1 cellular context compared by ENCODE assay signal in genomic region chr16:26177438-26177837, GRCh38.
A peak's percentile ranks its signal among the peaks of the same experiment; 100 is the strongest.
TF ChIP-seq lines count a peak whose summit lies in the region.

No MANE protein-coding gene starts in this region.

TF ChIP-seq in H1, 55 proteins besides CTCF, POLR2A, EP300 and RAD21 (continued from another document):
- TF ChIP-seq, protein P1, sequence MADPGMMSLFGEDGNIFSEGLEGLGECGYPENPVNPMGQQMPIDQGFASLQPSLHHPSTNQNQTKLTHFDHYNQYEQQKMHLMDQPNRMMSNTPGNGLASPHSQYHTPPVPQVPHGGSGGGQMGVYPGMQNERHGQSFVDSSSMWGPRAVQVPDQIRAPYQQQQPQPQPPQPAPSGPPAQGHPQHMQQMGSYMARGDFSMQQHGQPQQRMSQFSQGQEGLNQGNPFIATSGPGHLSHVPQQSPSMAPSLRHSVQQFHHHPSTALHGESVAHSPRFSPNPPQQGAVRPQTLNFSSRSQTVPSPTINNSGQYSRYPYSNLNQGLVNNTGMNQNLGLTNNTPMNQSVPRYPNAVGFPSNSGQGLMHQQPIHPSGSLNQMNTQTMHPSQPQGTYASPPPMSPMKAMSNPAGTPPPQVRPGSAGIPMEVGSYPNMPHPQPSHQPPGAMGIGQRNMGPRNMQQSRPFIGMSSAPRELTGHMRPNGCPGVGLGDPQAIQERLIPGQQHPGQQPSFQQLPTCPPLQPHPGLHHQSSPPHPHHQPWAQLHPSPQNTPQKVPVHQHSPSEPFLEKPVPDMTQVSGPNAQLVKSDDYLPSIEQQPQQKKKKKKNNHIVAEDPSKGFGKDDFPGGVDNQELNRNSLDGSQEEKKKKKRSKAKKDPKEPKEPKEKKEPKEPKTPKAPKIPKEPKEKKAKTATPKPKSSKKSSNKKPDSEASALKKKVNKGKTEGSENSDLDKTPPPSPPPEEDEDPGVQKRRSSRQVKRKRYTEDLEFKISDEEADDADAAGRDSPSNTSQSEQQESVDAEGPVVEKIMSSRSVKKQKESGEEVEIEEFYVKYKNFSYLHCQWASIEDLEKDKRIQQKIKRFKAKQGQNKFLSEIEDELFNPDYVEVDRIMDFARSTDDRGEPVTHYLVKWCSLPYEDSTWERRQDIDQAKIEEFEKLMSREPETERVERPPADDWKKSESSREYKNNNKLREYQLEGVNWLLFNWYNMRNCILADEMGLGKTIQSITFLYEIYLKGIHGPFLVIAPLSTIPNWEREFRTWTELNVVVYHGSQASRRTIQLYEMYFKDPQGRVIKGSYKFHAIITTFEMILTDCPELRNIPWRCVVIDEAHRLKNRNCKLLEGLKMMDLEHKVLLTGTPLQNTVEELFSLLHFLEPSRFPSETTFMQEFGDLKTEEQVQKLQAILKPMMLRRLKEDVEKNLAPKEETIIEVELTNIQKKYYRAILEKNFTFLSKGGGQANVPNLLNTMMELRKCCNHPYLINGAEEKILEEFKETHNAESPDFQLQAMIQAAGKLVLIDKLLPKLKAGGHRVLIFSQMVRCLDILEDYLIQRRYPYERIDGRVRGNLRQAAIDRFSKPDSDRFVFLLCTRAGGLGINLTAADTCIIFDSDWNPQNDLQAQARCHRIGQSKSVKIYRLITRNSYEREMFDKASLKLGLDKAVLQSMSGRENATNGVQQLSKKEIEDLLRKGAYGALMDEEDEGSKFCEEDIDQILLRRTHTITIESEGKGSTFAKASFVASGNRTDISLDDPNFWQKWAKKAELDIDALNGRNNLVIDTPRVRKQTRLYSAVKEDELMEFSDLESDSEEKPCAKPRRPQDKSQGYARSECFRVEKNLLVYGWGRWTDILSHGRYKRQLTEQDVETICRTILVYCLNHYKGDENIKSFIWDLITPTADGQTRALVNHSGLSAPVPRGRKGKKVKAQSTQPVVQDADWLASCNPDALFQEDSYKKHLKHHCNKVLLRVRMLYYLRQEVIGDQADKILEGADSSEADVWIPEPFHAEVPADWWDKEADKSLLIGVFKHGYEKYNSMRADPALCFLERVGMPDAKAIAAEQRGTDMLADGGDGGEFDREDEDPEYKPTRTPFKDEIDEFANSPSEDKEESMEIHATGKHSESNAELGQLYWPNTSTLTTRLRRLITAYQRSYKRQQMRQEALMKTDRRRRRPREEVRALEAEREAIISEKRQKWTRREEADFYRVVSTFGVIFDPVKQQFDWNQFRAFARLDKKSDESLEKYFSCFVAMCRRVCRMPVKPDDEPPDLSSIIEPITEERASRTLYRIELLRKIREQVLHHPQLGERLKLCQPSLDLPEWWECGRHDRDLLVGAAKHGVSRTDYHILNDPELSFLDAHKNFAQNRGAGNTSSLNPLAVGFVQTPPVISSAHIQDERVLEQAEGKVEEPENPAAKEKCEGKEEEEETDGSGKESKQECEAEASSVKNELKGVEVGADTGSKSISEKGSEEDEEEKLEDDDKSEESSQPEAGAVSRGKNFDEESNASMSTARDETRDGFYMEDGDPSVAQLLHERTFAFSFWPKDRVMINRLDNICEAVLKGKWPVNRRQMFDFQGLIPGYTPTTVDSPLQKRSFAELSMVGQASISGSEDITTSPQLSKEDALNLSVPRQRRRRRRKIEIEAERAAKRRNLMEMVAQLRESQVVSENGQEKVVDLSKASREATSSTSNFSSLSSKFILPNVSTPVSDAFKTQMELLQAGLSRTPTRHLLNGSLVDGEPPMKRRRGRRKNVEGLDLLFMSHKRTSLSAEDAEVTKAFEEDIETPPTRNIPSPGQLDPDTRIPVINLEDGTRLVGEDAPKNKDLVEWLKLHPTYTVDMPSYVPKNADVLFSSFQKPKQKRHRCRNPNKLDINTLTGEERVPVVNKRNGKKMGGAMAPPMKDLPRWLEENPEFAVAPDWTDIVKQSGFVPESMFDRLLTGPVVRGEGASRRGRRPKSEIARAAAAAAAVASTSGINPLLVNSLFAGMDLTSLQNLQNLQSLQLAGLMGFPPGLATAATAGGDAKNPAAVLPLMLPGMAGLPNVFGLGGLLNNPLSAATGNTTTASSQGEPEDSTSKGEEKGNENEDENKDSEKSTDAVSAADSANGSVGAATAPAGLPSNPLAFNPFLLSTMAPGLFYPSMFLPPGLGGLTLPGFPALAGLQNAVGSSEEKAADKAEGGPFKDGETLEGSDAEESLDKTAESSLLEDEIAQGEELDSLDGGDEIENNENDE (IDR thresholded peaks at IDR 0.05; ENCODE audit: insufficient replicate concordance, low read length) = peak; percentile 77
- TF ChIP-seq, protein P2, sequence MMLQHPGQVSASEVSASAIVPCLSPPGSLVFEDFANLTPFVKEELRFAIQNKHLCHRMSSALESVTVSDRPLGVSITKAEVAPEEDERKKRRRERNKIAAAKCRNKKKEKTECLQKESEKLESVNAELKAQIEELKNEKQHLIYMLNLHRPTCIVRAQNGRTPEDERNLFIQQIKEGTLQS (IDR thresholded peaks at IDR 0.05; ENCODE audit: insufficient read depth, low read depth, low read length) = no peak
- no peak for TF ChIP-seq SP2 (IDR thresholded peaks at IDR 0.05; ENCODE audit: low read length)
- TF ChIP-seq TEAD4 (IDR thresholded peaks at IDR 0.05; ENCODE audit: low read depth, low read length) = peak; percentile 44; the same call in 1 of the 2 replicates
- TF ChIP-seq NANOG (IDR thresholded peaks at IDR 0.05; ENCODE audit: insufficient read depth, low read depth, low read length, poor library complexity, severe bottlenecking) = peak; percentile 93
- no peak for TF ChIP-seq NRF1 (IDR thresholded peaks at IDR 0.05; ENCODE audit: low read depth, low read length)
- no peak for TF ChIP-seq EGR1 (IDR thresholded peaks at IDR 0.05; ENCODE audit: borderline replicate concordance, low read depth, low read length)
- TF ChIP-seq YY1 (IDR thresholded peaks at IDR 0.05; ENCODE audit: low read depth, low read length) = no peak
- TF ChIP-seq SIRT6 (IDR thresholded peaks at IDR 0.05; ENCODE audit: low read length) = no peak
- no peak for TF ChIP-seq SRF (IDR thresholded peaks at IDR 0.05; ENCODE audit: low read depth, low read length)
- no peak for TF ChIP-seq FOSL1 (IDR thresholded peaks at IDR 0.05; ENCODE audit: insufficient read depth, low read depth, low read length)
- peak; percentile 94 for TF ChIP-seq TCF12 (IDR thresholded peaks at IDR 0.05; ENCODE audit: low read depth, low read length)
- TF ChIP-seq POU5F1 (IDR thresholded peaks at IDR 0.05; ENCODE audit: low read depth, low read length) = peak; percentile 64; the same call in 1 of the 2 replicates
TF ChIP-seq in H1: peak in this region for 5.
